Comparison of ENCODE assay signal across 22 cellular contexts in genomic region chr21:44507673-44508425, GRCh38. TPM values are rescaled to one million over a fixed set of nuclear protein-coding genes. Genes with fewer than 3 reads are reported as not detected.
A peak's percentile ranks its signal among the peaks of the same experiment; 100 is the strongest.
DNase-seq lines count a peak whose midpoint lies in the region; ATAC-seq and TF ChIP-seq lines count a peak whose summit lies in the region.
"Had no signal": no experiment of that assay in that cellular context is flagged by ENCODE, and none has a peak within 500 bp of the region (broad histone marks: within the 10 kb centered on the region; RNA-seq: fewer than 3 reads in every experiment).

No MANE protein-coding gene starts in this region.

- no peak overlapping the region for H2BK15ac ChIP-seq in neuronal stem cell (ENCODE audit: low read length)

- no peak overlapping the region for H2BK120ac ChIP-seq in neuronal stem cell (ENCODE audit: low read depth, low read length)

- H3K4me1 ChIP-seq in BLaER1 treated with 17β-estradiol and CSF1 and Interleukin-3, amounts not matched to agents 10 nM and 100 nM = peaks cover 40 to 60% (median 53%) of the 10 kb centered on the region in 10 experiments
- H3K4me1 ChIP-seq in neuronal stem cell (ENCODE audit: control insufficient read depth in 2 of 2, insufficient read depth in 1 of 2, low read depth in 1 of 2, low read length in 2 of 2) (peaks cover 4 to 14% of the 10 kb centered on the region in 2 donors), spleen (peaks cover 0 to 42% (median 20%) of the 10 kb centered on the region in 6 donors)
- H3K4me1 ChIP-seq: A549, BE2C had no signal

- no peak for TF ChIP-seq POLR2A in spleen (IDR thresholded peaks at IDR 0.05)

- intact Hi-C loops in left ventricle myocardium superior (cut with micrococcal nuclease) = no loop called here
- intact Hi-C loops in Right ventricle myocardium inferior (cut with DNase I) = no loop called here
- intact Hi-C loops in spleen (cut with DNase I; ENCODE audit: low total_unique reads) = no loop called here

- H3K23ac ChIP-seq in neuronal stem cell (ENCODE audit: low read depth, low read length, poor library complexity) = no peak overlapping the region

- DNase-seq in left ventricle myocardium superior (peak; percentile 21), Right ventricle myocardium inferior (ENCODE audit: missing footprints) (no peak), glutamatergic neuron (peak; percentile 8), neuronal stem cell (ENCODE audit: low spot score) (no peak), spleen (no peak)
- DNase-seq: 8988T; ACHN; AML-193; BE2C; Caco-2; CD4-positive, CD25-positive, alpha-beta regulatory T cell; CD8-positive, alpha-beta T cell; DMS153; DND-41; GM23248; H9; HFFc6 had no signal

- no peak overlapping the region for H2AK5ac ChIP-seq in neuronal stem cell (ENCODE audit: low read depth, low read length)

- H3K9ac ChIP-seq in BLaER1 treated with 17β-estradiol and CSF1 and Interleukin-3, amounts not matched to agents 10 nM and 100 nM = peak overlapping the region in 1 of 11 experiments; percentile 42; a peak in 2 of 22 replicates
- H3K9ac ChIP-seq in neuronal stem cell (ENCODE audit: low read depth, low read length, poor library complexity) = no peak overlapping the region
- H3K9ac ChIP-seq: GM23248 had no signal

- H3K4ac ChIP-seq in neuronal stem cell (ENCODE audit: low read length) = no peak overlapping the region

- H3K9me3 Mint-ChIP-seq in glutamatergic neuron (ENCODE audit: unreplicated experiment) = no peaks in the 10 kb centered on the region
- H3K9me3 Mint-ChIP-seq: CD8-positive, alpha-beta T cell; H9 had no signal

- H3K79me1 ChIP-seq in neuronal stem cell (ENCODE audit: low read depth, low read length) = peaks cover 6% of the 10 kb centered on the region

- peak overlapping the region; percentile 25 for H3K14ac ChIP-seq in neuronal stem cell (ENCODE audit: low read length)

- no peak overlapping the region for H3K27ac Mint-ChIP-seq in glutamatergic neuron (ENCODE audit: unreplicated experiment)
- H3K27ac Mint-ChIP-seq: CD4-positive, CD25-positive, alpha-beta regulatory T cell; CD8-positive, alpha-beta T cell; H9; HFFc6 had no signal

- peaks cover 0 to 28% (median 6%) of the 10 kb centered on the region in 11 experiments; a peak in 9 of 22 replicates for H3K36me3 ChIP-seq in BLaER1 treated with 17β-estradiol and CSF1 and Interleukin-3, amounts not matched to agents 10 nM and 100 nM
- H3K36me3 ChIP-seq in neuronal stem cell (replicated peaks in 1 of 2; ENCODE audit: control insufficient read depth in 2 of 2, insufficient read depth in 2 of 2, low read length in 2 of 2) (peaks cover 0 to 6% of the 10 kb centered on the region in 2 donors), spleen (no peaks in the 10 kb centered on the region)
- H3K36me3 ChIP-seq: BE2C had no signal

- WGBS in neuronal stem cell (ENCODE audit: extremely low coverage in 2 of 2, insufficient read length in 2 of 2, insufficient replicate concordance in 1 of 2), 2 donors = no CpG with 5 or more reads among the region's 26 CpGs
- 87 to 93% (median 90%) methylated on average over 26 of the region's 26 CpGs for WGBS in spleen, 5 donors

- H4K8ac ChIP-seq in neuronal stem cell (ENCODE audit: low read depth, low read length) = no peak overlapping the region

- no peaks in the 10 kb centered on the region for H3K36me3 Mint-ChIP-seq in glutamatergic neuron (ENCODE audit: unreplicated experiment)
- H3K36me3 Mint-ChIP-seq: CD4-positive, CD25-positive, alpha-beta regulatory T cell; CD8-positive, alpha-beta T cell had no signal

- H3K4me3 ChIP-seq in BLaER1 treated with 17β-estradiol and CSF1 and Interleukin-3, amounts not matched to agents 10 nM and 100 nM = no peak overlapping the region
- H3K4me3 ChIP-seq in neuronal stem cell (ENCODE audit: low read length in 2 of 2) = no peak overlapping the region
- H3K4me3 ChIP-seq in spleen = no peak overlapping the region
- H3K4me3 ChIP-seq: A549, GM23248 had no signal

- H3K27me3 Mint-ChIP-seq in glutamatergic neuron (ENCODE audit: unreplicated experiment) = peaks cover 4% of the 10 kb centered on the region
- H3K27me3 Mint-ChIP-seq: CD4-positive, CD25-positive, alpha-beta regulatory T cell had no signal

- H3K18ac ChIP-seq in neuronal stem cell (ENCODE audit: low read length) = no peak overlapping the region

- H3K4me3 Mint-ChIP-seq in glutamatergic neuron (ENCODE audit: unreplicated experiment) = no peak overlapping the region
- H3K4me3 Mint-ChIP-seq: CD4-positive, CD25-positive, alpha-beta regulatory T cell; CD8-positive, alpha-beta T cell; H9; HFFc6 had no signal

- H2AFZ ChIP-seq in neuronal stem cell (ENCODE audit: low read length) = no peak overlapping the region
- H2AFZ ChIP-seq: GM23248 had no signal

- H3K27me3 ChIP-seq in BLaER1 treated with 17β-estradiol and CSF1 and Interleukin-3, amounts not matched to agents 10 nM and 100 nM = no peaks in the 10 kb centered on the region
- H3K27me3 ChIP-seq in neuronal stem cell (ENCODE audit: control insufficient read depth in 3 of 3, insufficient read depth in 3 of 3, low read depth in 1 of 3, low read length in 3 of 3) (no peaks in the 10 kb centered on the region), spleen (replicated peaks in 1 of 7) (peaks cover 0 to 30% (median 0%) of the 10 kb centered on the region in 7 donors)

- no peak overlapping the region for H2BK12ac ChIP-seq in neuronal stem cell (ENCODE audit: low read length)

- ATAC-seq in left ventricle myocardium superior (no peak), Right ventricle myocardium inferior (no peak), HG03135 (IDR thresholded peaks at IDR 0.05; ENCODE audit: unreplicated experiment) (no peak)
- ATAC-seq: A549; CD8-positive, alpha-beta T cell had no signal

- H4K91ac ChIP-seq in neuronal stem cell (ENCODE audit: low read depth, low read length, poor library complexity) = no peak overlapping the region

- H3K4me1 Mint-ChIP-seq in glutamatergic neuron (ENCODE audit: low read depth, unreplicated experiment) = no peaks in the 10 kb centered on the region

- no peak overlapping the region for H3K27ac ChIP-seq in BLaER1 treated with 17β-estradiol and CSF1 and Interleukin-3, amounts not matched to agents 10 nM and 100 nM
- H3K27ac ChIP-seq in neuronal stem cell (replicated peaks; ENCODE audit: low read length) = no peak overlapping the region
- no peak overlapping the region for H3K27ac ChIP-seq in spleen
- H3K27ac ChIP-seq: A549, C4-2B, GM23248 had no signal

- no peak for TF ChIP-seq CTCF in glutamatergic neuron (IDR thresholded peaks at IDR 0.05; ENCODE audit: partially characterized antibody, unreplicated experiment)
- TF ChIP-seq CTCF in spleen (IDR thresholded peaks at IDR 0.05 in 8 of 11, conservative IDR thresholded peaks at IDR 0.05 in 3 of 11) = no peak

- H3K4me2 ChIP-seq in BLaER1 treated with 17β-estradiol and CSF1 and Interleukin-3, amounts not matched to agents 10 nM and 100 nM = peak overlapping the region in 8 of 11 experiments; percentile 31 to 67 (median 48); a peak in 11 of 22 replicates
- H3K4me2 ChIP-seq in neuronal stem cell (ENCODE audit: insufficient read depth, low read length, poor library complexity, severe bottlenecking) = no peak overlapping the region
- H3K4me2 ChIP-seq: A549 had no signal

- H3K9me3 ChIP-seq in BLaER1 treated with 17β-estradiol and CSF1 and Interleukin-3, amounts not matched to agents 10 nM and 100 nM (replicated peaks in 1 of 11) = no peaks in the 10 kb centered on the region
- peaks cover 0 to 3% of the 10 kb centered on the region in 2 donors for H3K9me3 ChIP-seq in neuronal stem cell (replicated peaks in 1 of 2; ENCODE audit: control insufficient read depth in 2 of 2, insufficient read depth in 1 of 2, low read depth in 1 of 2, low read length in 2 of 2)
- H3K9me3 ChIP-seq in spleen = no peaks in the 10 kb centered on the region
- H3K9me3 ChIP-seq: A549, BE2C, Caco-2 had no signal

- peaks cover 0 to 21% (median 0%) of the 10 kb centered on the region in 11 experiments; a peak in 2 of 22 replicates for H4K20me1 ChIP-seq in BLaER1 treated with 17β-estradiol and CSF1 and Interleukin-3, amounts not matched to agents 10 nM and 100 nM

- H2BK5ac ChIP-seq in neuronal stem cell (ENCODE audit: low read length) = no peak overlapping the region

RNA-seq across cellular contexts. Expression of gene KRTAP10-1, which starts 32.1 kb away (rescaled TPM):
- not detected for total RNA-seq in left ventricle myocardium superior
- not detected for total RNA-seq in Right ventricle myocardium inferior
- total RNA-seq in glutamatergic neuron (ENCODE audit: unreplicated experiment) = not detected
- polyA plus RNA-seq in neuronal stem cell (2013, experiment 1 of 2) = not detected
- not detected for polyA plus RNA-seq in neuronal stem cell (2013, experiment 2 of 2)
- not detected for total RNA-seq in spleen
- not detected for polyA plus RNA-seq in spleen
- total RNA-seq: Caco-2; CD4-positive, CD25-positive, alpha-beta regulatory T cell; CD8-positive, alpha-beta T cell; GM23248; H1; H9; HFFc6 had no signal
- polyA plus RNA-seq: A549; CD4-positive, CD25-positive, alpha-beta regulatory T cell; GM23248 had no signal

RNA-seq across cellular contexts. Expression of gene KRTAP10-2, which starts 43.5 kb away (rescaled TPM):
- total RNA-seq in left ventricle myocardium superior = not detected
- not detected for total RNA-seq in Right ventricle myocardium inferior
- not detected for total RNA-seq in glutamatergic neuron (ENCODE audit: unreplicated experiment)
- not detected for polyA plus RNA-seq in neuronal stem cell (2013, experiment 1 of 2)
- polyA plus RNA-seq in neuronal stem cell (2013, experiment 2 of 2) = not detected
- not detected for total RNA-seq in spleen
- polyA plus RNA-seq in spleen = not detected
- total RNA-seq: Caco-2; CD4-positive, CD25-positive, alpha-beta regulatory T cell; CD8-positive, alpha-beta T cell; GM23248; H1; H9; HFFc6 had no signal
- polyA plus RNA-seq: A549; CD4-positive, CD25-positive, alpha-beta regulatory T cell; GM23248 had no signal

RNA-seq across cellular contexts. Expression of gene KRTAP10-3, which starts 50.7 kb away (rescaled TPM):
- total RNA-seq in left ventricle myocardium superior (not detected), Right ventricle myocardium inferior (not detected), glutamatergic neuron (ENCODE audit: unreplicated experiment) (not detected), spleen (not detected)
- polyA plus RNA-seq in neuronal stem cell (2013, experiment 1 of 2) = not detected
- not detected for polyA plus RNA-seq in neuronal stem cell (2013, experiment 2 of 2)
- not detected for polyA plus RNA-seq in spleen
- total RNA-seq: Caco-2; CD4-positive, CD25-positive, alpha-beta regulatory T cell; CD8-positive, alpha-beta T cell; GM23248; H1; H9; HFFc6 had no signal
- polyA plus RNA-seq: A549; CD4-positive, CD25-positive, alpha-beta regulatory T cell; GM23248; H1 had no signal

RNA-seq across cellular contexts. Expression of gene LRRC3, which starts 52.5 kb away (rescaled TPM):
- 2.1 TPM for total RNA-seq in left ventricle myocardium superior
- total RNA-seq in Right ventricle myocardium inferior = 3.3 TPM
- total RNA-seq in glutamatergic neuron (ENCODE audit: unreplicated experiment) = 5.8 TPM
- 4.0 TPM for polyA plus RNA-seq in neuronal stem cell (2013, experiment 1 of 2)
- 3.9 TPM for polyA plus RNA-seq in neuronal stem cell (2013, experiment 2 of 2)
- total RNA-seq in spleen = 1 to 10 TPM; 1.3 to 4.9 (median 3.4) TPM
- under 1 TPM; 0.24 to 0.86 (median 0.26) TPM for polyA plus RNA-seq in spleen
- total RNA-seq: HFFc6 had no signal

Comparison
In these comparisons a context has a peak if more than half of its experiments do, and no peak if none do; other contexts are left out.
1. DNase-seq: peak in left ventricle myocardium superior (single experiment) and glutamatergic neuron (single experiment); none in Right ventricle myocardium inferior (single experiment), neuronal stem cell (single experiment) and spleen (single experiment).